23 cellular contexts compared by ENCODE assay signal in the genomic region with DNA sequence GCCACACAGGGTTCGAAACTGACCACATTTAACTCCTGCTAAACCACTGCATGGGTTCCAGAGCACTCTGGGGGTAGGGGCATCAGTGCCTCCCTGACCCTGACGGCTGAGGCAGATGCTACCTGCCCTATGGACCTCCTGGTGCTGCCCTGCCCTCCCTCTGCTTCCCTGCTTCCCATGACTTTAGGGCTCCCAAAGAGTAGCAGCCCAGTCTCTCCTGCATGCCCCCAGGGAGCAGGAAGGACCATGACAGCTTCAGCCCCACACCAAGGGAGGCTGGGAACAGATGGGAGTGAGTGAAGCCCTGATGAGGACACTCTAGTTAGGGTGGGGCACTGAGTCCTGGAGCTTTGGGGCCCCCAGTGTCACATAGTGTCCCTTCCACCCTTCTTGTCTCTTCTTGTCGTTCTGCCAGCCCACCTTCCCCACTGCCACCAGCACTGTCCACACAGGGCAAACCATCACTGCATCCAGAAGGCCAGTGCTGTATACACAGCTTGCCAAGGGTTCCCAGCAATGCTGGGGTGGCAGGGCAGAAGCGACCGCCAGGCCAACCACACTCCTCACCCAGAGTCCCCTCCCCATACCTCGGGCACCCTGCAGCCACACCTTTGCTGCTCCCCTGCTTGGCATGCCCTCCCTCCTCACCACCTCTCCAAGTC. TPM values are rescaled to one million over a fixed set of nuclear protein-coding genes. Genes with fewer than 3 reads are reported as not detected.
A peak's percentile ranks its signal among the peaks of the same experiment; 100 is the strongest.
DNase-seq lines count a peak whose midpoint lies in the region; ATAC-seq, FAIRE-seq and TF ChIP-seq lines count a peak whose summit lies in the region.
"Had no signal": no experiment of that assay in that cellular context is flagged by ENCODE, and none has a peak within 500 bp of the region (broad histone marks: within the 10 kb centered on the region; RNA-seq: fewer than 3 reads in every experiment).

No MANE protein-coding gene starts in this region.

- H3K9ac ChIP-seq in endodermal cell (ENCODE audit: extremely low read depth, low read length, poor library complexity, severe bottlenecking), result no peak overlapping the region
- H3K9ac ChIP-seq: GM23248 had no signal

- H3K4me3 ChIP-seq in endodermal cell (ENCODE audit: low read length), result no peak overlapping the region
- H3K4me3 ChIP-seq: GM23248 had no signal

- H3K4me1 Mint-ChIP-seq in CD14-positive monocyte (no peaks in the 10 kb centered on the region), endodermal cell (no peaks in the 10 kb centered on the region)
- H3K4me1 Mint-ChIP-seq in CD4-positive, alpha-beta T cell (ENCODE audit: low read depth), result no peaks in the 10 kb centered on the region
- H3K4me1 Mint-ChIP-seq: CD4-positive, CD25-positive, alpha-beta regulatory T cell had no signal

- H3K4me3 Mint-ChIP-seq in CD14-positive monocyte (no peak overlapping the region), endodermal cell (no peak overlapping the region)
- H3K4me3 Mint-ChIP-seq in CD4-positive, alpha-beta T cell, result no peak overlapping the region
- H3K4me3 Mint-ChIP-seq: CD4-positive, CD25-positive, alpha-beta regulatory T cell had no signal

- ATAC-seq in CD4-positive, alpha-beta T cell (ENCODE audit: poor library complexity), result no peak

- no peaks in the 10 kb centered on the region for H3K9me3 ChIP-seq in endodermal cell (ENCODE audit: control insufficient read depth, low read length)
- no peaks in the 10 kb centered on the region for H3K9me3 ChIP-seq in CD4-positive, alpha-beta T cell (ENCODE audit: control insufficient read depth, low read length)

- peak; percentile 33 for DNase-seq in activated CD8-positive, alpha-beta memory T cell treated with anti-CD3 and anti-CD28 coated beads for 24 hours
- DNase-seq in activated CD8-positive, alpha-beta memory T cell treated with anti-CD3 and anti-CD28 coated beads, Interleukin-2, amount 50 U/mL, for 4 hours, result no peak
- DNase-seq in CD14-positive monocyte (ENCODE audit: low spot score) (peak; percentile 38), endodermal cell (peak; percentile 30), GM19239 (ENCODE audit: insufficient read length, low spot score) (no peak)
- DNase-seq in stimulated activated CD8-positive, alpha-beta memory T cell treated with anti-CD3 and anti-CD28 coated beads, Interleukin-4, amount 100 ng/mL, for 48 hours, result peak; percentile 5
- no peak for DNase-seq in CD4-positive, alpha-beta T cell
- no peak for DNase-seq in activated CD4-positive, CD25-positive, alpha-beta regulatory T cell treated with anti-CD3 and anti-CD28 coated beads, Interleukin-2, amount 50 U/mL, for 72 hours
- DNase-seq: 8988T; ACHN; CD4-positive, CD25-positive, alpha-beta regulatory T cell; DMS53; GM23248; NCI-H1092; NCI-H1417 treated with DMSO at 0.1 percent for 48 hours; NCI-H1694 treated with DMSO at 0.1 percent for 48 hours; NCI-H2081; NCI-H2227 treated with DMSO at 0.1 percent for 48 hours; NCI-H526 treated with DMSO at 0.1 percent for 48 hours; RPMI8226; SHP77 treated with DMSO at 0.1 percent for 48 hours had no signal

- FAIRE-seq in GM19239 (lab: Jason Lieb, UNC), result no peak
- FAIRE-seq: GM18507 had no signal

- H3K27ac ChIP-seq in endodermal cell (ENCODE audit: low read depth, low read length), result no peak overlapping the region
- no peak overlapping the region for H3K27ac ChIP-seq in CD4-positive, alpha-beta T cell (ENCODE audit: low read depth, low read length)
- H3K27ac ChIP-seq: GM23248, HL-60 had no signal

- H3K27me3 Mint-ChIP-seq in CD14-positive monocyte (ENCODE audit: low read depth in 3 of 3), result peaks cover 0 to 2% (median 1%) of the 10 kb centered on the region in 3 donors
- H3K27me3 Mint-ChIP-seq in endodermal cell (ENCODE audit: insufficient read depth), result no peaks in the 10 kb centered on the region
- H3K27me3 Mint-ChIP-seq in CD4-positive, alpha-beta T cell, result no peaks in the 10 kb centered on the region

- H3K27me3 ChIP-seq in endodermal cell (ENCODE audit: control insufficient read depth, insufficient read depth, low read length, poor library complexity, severe bottlenecking), result no peaks in the 10 kb centered on the region
- H3K27me3 ChIP-seq in CD4-positive, alpha-beta T cell (ENCODE audit: control insufficient read depth, insufficient read depth, low read length), result no peaks in the 10 kb centered on the region

- no peaks in the 10 kb centered on the region for H3K4me1 ChIP-seq in endodermal cell (ENCODE audit: control insufficient read depth, insufficient read depth, low read length)

- H3K36me3 Mint-ChIP-seq in CD14-positive monocyte (no peaks in the 10 kb centered on the region), endodermal cell (ENCODE audit: low read depth) (no peaks in the 10 kb centered on the region)
- H3K36me3 Mint-ChIP-seq in CD4-positive, alpha-beta T cell (ENCODE audit: low read depth), result no peaks in the 10 kb centered on the region
- H3K36me3 Mint-ChIP-seq: CD4-positive, CD25-positive, alpha-beta regulatory T cell had no signal

- WGBS in endodermal cell (ENCODE audit: insufficient coverage in 1 of 2, insufficient read length in 1 of 2), 2 experiments, result 88 to 92% methylated on average over 3 to 6 of the region's 6 CpGs

- H3K27ac Mint-ChIP-seq in CD14-positive monocyte (peak overlapping the region in 1 of 7 donors; percentile 11), endodermal cell (no peak overlapping the region)
- no peak overlapping the region for H3K27ac Mint-ChIP-seq in CD4-positive, alpha-beta T cell
- H3K27ac Mint-ChIP-seq: CD4-positive, CD25-positive, alpha-beta regulatory T cell had no signal

- POLR2A ChIA-PET in CD4-positive, alpha-beta T cell (lab: Charles Lee), result no interaction called here

- no peaks in the 10 kb centered on the region for H3K36me3 ChIP-seq in endodermal cell (ENCODE audit: control insufficient read depth, insufficient read depth, low read length)

- no peak for TF ChIP-seq CTCF in CD14-positive monocyte (IDR thresholded peaks at IDR 0.05)
- TF ChIP-seq CTCF in endodermal cell (conservative IDR thresholded peaks at IDR 0.05), result no peak
- TF ChIP-seq CTCF in CD4-positive, alpha-beta T cell (IDR thresholded peaks at IDR 0.05), result no peak

- CTCF ChIA-PET in CD4-positive, alpha-beta T cell (lab: Charles Lee), result no interaction called here

- intact Hi-C loops in CD14-positive monocyte (cut with micrococcal nuclease), result no loop called here
- intact Hi-C loops in CD4-positive, alpha-beta T cell (cut with DNase I, micrococcal nuclease), result no loop called here

- H3K9me3 Mint-ChIP-seq in CD14-positive monocyte (no peaks in the 10 kb centered on the region), endodermal cell (no peaks in the 10 kb centered on the region)
- no peaks in the 10 kb centered on the region for H3K9me3 Mint-ChIP-seq in CD4-positive, alpha-beta T cell

RNA-seq across cellular contexts. Expression of gene SRPRB, which starts 31.0 kb away (rescaled TPM):
- polyA plus RNA-seq in CD14-positive monocyte, result 10 to 100 TPM; 29.9 to 30.6 TPM
- total RNA-seq in endodermal cell, result 10 to 100 TPM; 26.1 to 33.6 TPM
- 29.0 TPM for polyA plus RNA-seq in endodermal cell (2013, experiment 1 of 2)
- polyA plus RNA-seq in endodermal cell (2013, experiment 2 of 2), result 27.4 TPM
- total RNA-seq in CD4-positive, alpha-beta T cell, result 10 to 100 TPM; 19.1 to 19.9 TPM

RNA-seq across cellular contexts. Expression of gene RAB6B, which starts 59.1 kb away (rescaled TPM):
- under 1 TPM in 1 of 2 donors, not detected in 1; 0.46 TPM for polyA plus RNA-seq in CD14-positive monocyte
- total RNA-seq in endodermal cell, result 1 to 10 TPM; 2.2 to 3.0 TPM
- 20.7 TPM for polyA plus RNA-seq in endodermal cell (2013, experiment 1 of 2)
- 16.9 TPM for polyA plus RNA-seq in endodermal cell (2013, experiment 2 of 2)
- not detected for total RNA-seq in CD4-positive, alpha-beta T cell

Comparison
In these comparisons a context has a peak if more than half of its experiments do, and no peak if none do; other contexts are left out.
1. DNase-seq: peak in activated CD8-positive, alpha-beta memory T cell treated with anti-CD3 and anti-CD28 coated beads for 24 hours (single experiment), CD14-positive monocyte (single experiment), endodermal cell (single experiment) and stimulated activated CD8-positive, alpha-beta memory T cell treated with anti-CD3 and anti-CD28 coated beads, Interleukin-4, amount 100 ng/mL, for 48 hours (single experiment); none in activated CD8-positive, alpha-beta memory T cell treated with anti-CD3 and anti-CD28 coated beads, Interleukin-2, amount 50 U/mL, for 4 hours (single experiment), GM19239 (single experiment), CD4-positive, alpha-beta T cell (0 of 10) and activated CD4-positive, CD25-positive, alpha-beta regulatory T cell treated with anti-CD3 and anti-CD28 coated beads, Interleukin-2, amount 50 U/mL, for 72 hours (single experiment).